19 cellular contexts compared by ENCODE assay signal in genomic region chr1:230823835-230824485, GRCh38. TPM values are rescaled to one million over a fixed set of nuclear protein-coding genes. Genes with fewer than 3 reads are reported as not detected.
DNase-seq lines count a peak whose midpoint lies in the region; ATAC-seq and TF ChIP-seq lines count a peak whose summit lies in the region.
"Had no signal": no experiment of that assay in that cellular context is flagged by ENCODE, and none has a peak within 500 bp of the region (broad histone marks: within the 10 kb centered on the region; RNA-seq: fewer than 3 reads in every experiment).

No MANE protein-coding gene starts in this region.

- no peak overlapping the region for H3K4me3 ChIP-seq in GM23248
- no peak overlapping the region for H3K4me3 ChIP-seq in stomach
- H3K4me3 ChIP-seq in adrenal gland = no peak overlapping the region
- H3K4me3 ChIP-seq: lower lobe of right lung, right lobe of liver, SK-N-MC had no signal

- ATAC-seq in GM19351 (IDR thresholded peaks at IDR 0.05; ENCODE audit: unreplicated experiment) = no peak
- ATAC-seq: activated naive CD4-positive, alpha-beta T cell treated with anti-CD3 and anti-CD28 coated beads, Interleukin-2, amount 50 U/mL, for 72 hours had no signal

- H3K4me1 Mint-ChIP-seq in activated naive CD4-positive, alpha-beta T cell treated with anti-CD3 and anti-CD28 coated beads, Interleukin-2, amount 10 ng/mL, durations not matched to agents 7 days and 5 days = no peaks in the 10 kb centered on the region
- H3K4me1 Mint-ChIP-seq: central memory CD8-positive, alpha-beta T cell had no signal

- in situ Hi-C loops in GM23248 (cut with MboI) = no loop called here

- no peak overlapping the region for H3K27ac Mint-ChIP-seq in activated naive CD4-positive, alpha-beta T cell treated with anti-CD3 and anti-CD28 coated beads, Interleukin-2, amount 10 ng/mL, durations not matched to agents 7 days and 5 days
- H3K27ac Mint-ChIP-seq: activated naive CD4-positive, alpha-beta T cell treated with anti-CD3 and anti-CD28 coated beads, Interleukin-2, amount 50 U/mL, for 72 hours had no signal

- no peaks in the 10 kb centered on the region for H3K36me3 Mint-ChIP-seq in activated naive CD4-positive, alpha-beta T cell treated with anti-CD3 and anti-CD28 coated beads, Interleukin-2, amount 10 ng/mL, durations not matched to agents 7 days and 5 days
- H3K36me3 Mint-ChIP-seq: activated naive CD4-positive, alpha-beta T cell treated with anti-CD3 and anti-CD28 coated beads, Interleukin-2, amount 50 U/mL, for 72 hours; CD14-positive monocyte had no signal

- H3K9ac ChIP-seq in GM23248 = no peak overlapping the region

- H3F3A ChIP-seq in GM23248 (ENCODE audit: insufficient read depth) = peaks cover 37% of the 10 kb centered on the region

- no peaks in the 10 kb centered on the region for H3K36me3 ChIP-seq in GM23248 (ENCODE audit: low read depth)
- no peaks in the 10 kb centered on the region for H3K36me3 ChIP-seq in stomach
- no peaks in the 10 kb centered on the region for H3K36me3 ChIP-seq in adrenal gland (replicated peaks in 1 of 2)
- H3K36me3 ChIP-seq: lower lobe of right lung, right lobe of liver had no signal

- no peak overlapping the region for H2AFZ ChIP-seq in GM23248

- DNase-seq in GM23248 (peak; percentile 9), islet precursor cell (peak; percentile 23), stomach (peak; percentile 64), NCI-H69 (lab: John Stamatoyannopoulos, UW) (no peak), adrenal gland (no peak)
- DNase-seq in activated naive CD4-positive, alpha-beta T cell treated with anti-CD3 and anti-CD28 coated beads, Interleukin-2, amount 10 ng/mL, durations not matched to agents 7 days and 5 days = no peak
- DNase-seq: activated T-cell treated with anti-CD3 and anti-CD28 coated beads, Interleukin-2, amount 50 U/mL, for 1 hour; foreskin melanocyte; lower lobe of right lung; MM.1S; NCI-H1694 treated with DMSO at 0.1 percent for 48 hours; NCI-H510A; right lobe of liver had no signal

- 11 to 30% methylated on average over 5 of the region's 5 CpGs for WGBS in GM23248 (ENCODE audit: low coverage in 1 of 2, low lambda C conversion rate in 2 of 2, missing lambda C conversion rate in 2 of 2), 2 experiments
- WGBS in stomach, 5 donors = 50 to 61% (median 52%) methylated on average over 5 of the region's 5 CpGs
- WGBS in adrenal gland, 4 donors = 72 to 81% (median 77%) methylated on average over 5 of the region's 5 CpGs

- H3K9me2 ChIP-seq in GM23248 (ENCODE audit: insufficient read depth) = no peaks in the 10 kb centered on the region

- H3K4me2 ChIP-seq in GM23248 (ENCODE audit: unreplicated experiment) = no peak overlapping the region

- H3K9me3 ChIP-seq in GM23248 (ENCODE audit: low read depth) (no peaks in the 10 kb centered on the region), stomach (no peaks in the 10 kb centered on the region), adrenal gland (replicated peaks in 1 of 3) (no peaks in the 10 kb centered on the region)
- H3K9me3 ChIP-seq: lower lobe of right lung, right lobe of liver had no signal

- no peak overlapping the region for H3K4me3 Mint-ChIP-seq in activated naive CD4-positive, alpha-beta T cell treated with anti-CD3 and anti-CD28 coated beads, Interleukin-2, amount 10 ng/mL, durations not matched to agents 7 days and 5 days
- H3K4me3 Mint-ChIP-seq: central memory CD8-positive, alpha-beta T cell had no signal

- H3K27me3 Mint-ChIP-seq in activated naive CD4-positive, alpha-beta T cell treated with anti-CD3 and anti-CD28 coated beads, Interleukin-2, amount 10 ng/mL, durations not matched to agents 7 days and 5 days = peaks cover 24% of the 10 kb centered on the region

- peaks cover 35% of the 10 kb centered on the region for H3K4me1 ChIP-seq in GM23248 (ENCODE audit: insufficient read depth)
- H3K4me1 ChIP-seq in stomach = peaks cover 29 to 59% (median 43%) of the 10 kb centered on the region in 4 donors
- peaks cover 10 to 28% of the 10 kb centered on the region in 2 donors for H3K4me1 ChIP-seq in adrenal gland (replicated peaks in 1 of 2)

- H3K27me3 ChIP-seq in GM23248 (replicated peaks; ENCODE audit: insufficient read depth) = no peaks in the 10 kb centered on the region
- H3K27me3 ChIP-seq in stomach = no peaks in the 10 kb centered on the region
- H3K27me3 ChIP-seq in adrenal gland = no peaks in the 10 kb centered on the region
- H3K27me3 ChIP-seq: right lobe of liver had no signal

- TF ChIP-seq EP300 in stomach (IDR thresholded peaks at IDR 0.05) = no peak

- H3K79me2 ChIP-seq in GM23248 (ENCODE audit: insufficient read depth) = no peaks in the 10 kb centered on the region

- CTCF ChIA-PET in activated naive CD4-positive, alpha-beta T cell treated with anti-CD3 and anti-CD28 coated beads, Interleukin-2, amount 10 ng/mL, durations not matched to agents 7 days and 5 days (lab: Charles Lee) = no interaction called here

- no peaks in the 10 kb centered on the region for H4K20me1 ChIP-seq in GM23248 (ENCODE audit: insufficient read depth)

- intact Hi-C loops in stomach (cut with DNase I; ENCODE audit: low total_unique reads) = no loop called here
- intact Hi-C loops in adrenal gland (cut with DNase I) = no loop called here

- TF ChIP-seq CTCF in stomach (IDR thresholded peaks at IDR 0.05) (no peak), adrenal gland (IDR thresholded peaks at IDR 0.05) (no peak)

- H3K9me3 Mint-ChIP-seq in activated naive CD4-positive, alpha-beta T cell treated with anti-CD3 and anti-CD28 coated beads, Interleukin-2, amount 10 ng/mL, durations not matched to agents 7 days and 5 days = no peaks in the 10 kb centered on the region
- H3K9me3 Mint-ChIP-seq: activated naive CD4-positive, alpha-beta T cell treated with anti-CD3 and anti-CD28 coated beads, Interleukin-2, amount 50 U/mL, for 72 hours; central memory CD8-positive, alpha-beta T cell had no signal

- no peak overlapping the region for H3K27ac ChIP-seq in GM23248
- H3K27ac ChIP-seq in angular gyrus (ENCODE audit: low read depth, low read length) = peak overlapping the region; percentile 96
- peak overlapping the region; percentile 8 to 89 (median 84) for H3K27ac ChIP-seq in stomach
- H3K27ac ChIP-seq in adrenal gland = peak overlapping the region in 2 of 5 donors; percentile 75 to 78
- H3K27ac ChIP-seq: SK-N-MC had no signal

- TF ChIP-seq POLR2A in stomach (IDR thresholded peaks at IDR 0.05) (no peak), adrenal gland (IDR thresholded peaks at IDR 0.05) (no peak)

RNA-seq across cellular contexts. Expression of gene C1orf198, which starts 44.4 kb away (rescaled TPM):
- total RNA-seq in GM23248 (2014; rRNA removed; shearing (Covaris generic)) = 108 and 123 TPM in 2 replicates
- polyA plus RNA-seq in GM23248 (2016; fragmentation: Nextera tagmentation; extraction: Ambion mirVana) (76.2 and 79.5 TPM in 2 replicates), stomach (10 to 100 TPM; 11.7 to 15.8 (median 14.4) TPM), adrenal gland (10 to 100 TPM; 15.2 to 22.8 (median 17.7) TPM)
- total RNA-seq in stomach (10 to 100 TPM; 11.3 to 69.3 (median 51.8) TPM), adrenal gland (10 to 100 TPM; 18.3 to 59.4 (median 41.4) TPM)

Comparison
In these comparisons a context has a peak if more than half of its experiments do, and no peak if none do; other contexts are left out.
1. DNase-seq: peak in GM23248 (single experiment), islet precursor cell (single experiment) and stomach (single experiment); none in NCI-H69 (single experiment), activated naive CD4-positive, alpha-beta T cell treated with anti-CD3 and anti-CD28 coated beads, Interleukin-2, amount 10 ng/mL, durations not matched to agents 7 days and 5 days (single experiment) and adrenal gland (0 of 7).